Comparison of ENCODE assay signal across 1 cellular context in the genomic region with DNA sequence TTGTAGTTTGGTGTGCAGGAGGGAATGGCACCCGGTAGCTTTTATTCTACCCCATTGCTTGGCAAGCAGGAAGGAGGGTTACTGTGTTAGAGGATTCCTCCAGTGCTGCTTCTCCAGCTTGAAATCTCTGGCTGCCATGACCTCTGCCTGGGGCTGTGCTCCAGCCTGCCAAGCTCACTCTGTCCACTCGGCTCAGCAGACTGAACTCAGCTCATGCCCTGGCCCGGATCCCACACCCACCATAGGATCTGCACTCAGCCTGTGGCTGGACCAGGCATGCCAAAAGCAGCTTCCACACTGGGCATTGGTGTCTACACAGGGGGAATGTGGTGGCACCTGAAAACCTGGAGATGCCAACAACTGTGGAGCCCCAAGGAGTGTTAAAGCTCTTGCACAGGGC.
TF ChIP-seq lines count a peak whose summit lies in the region.

No MANE protein-coding gene starts in this region.

TF ChIP-seq in IMR-90, 13 proteins besides CTCF, POLR2A, EP300 and RAD21 (continued from another document):
- TF ChIP-seq MXI1 (IDR thresholded peaks at IDR 0.05; ENCODE audit: borderline replicate concordance, low read depth, low read length) (no peak), MAZ (IDR thresholded peaks at IDR 0.05; ENCODE audit: borderline replicate concordance, low read depth, low read length) (no peak), RCOR1 (IDR thresholded peaks at IDR 0.05; ENCODE audit: insufficient replicate concordance, low read length) (no peak), RFX5 (IDR thresholded peaks at IDR 0.05; ENCODE audit: low read depth, low read length) (no peak), CEBPB (IDR thresholded peaks at IDR 0.05; ENCODE audit: low read depth, low read length) (no peak)
- TF ChIP-seq, protein P1, sequence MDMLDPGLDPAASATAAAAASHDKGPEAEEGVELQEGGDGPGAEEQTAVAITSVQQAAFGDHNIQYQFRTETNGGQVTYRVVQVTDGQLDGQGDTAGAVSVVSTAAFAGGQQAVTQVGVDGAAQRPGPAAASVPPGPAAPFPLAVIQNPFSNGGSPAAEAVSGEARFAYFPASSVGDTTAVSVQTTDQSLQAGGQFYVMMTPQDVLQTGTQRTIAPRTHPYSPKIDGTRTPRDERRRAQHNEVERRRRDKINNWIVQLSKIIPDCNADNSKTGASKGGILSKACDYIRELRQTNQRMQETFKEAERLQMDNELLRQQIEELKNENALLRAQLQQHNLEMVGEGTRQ (IDR thresholded peaks at IDR 0.05; ENCODE audit: low read depth, low read length): no peak
